Comparison of ENCODE assay signal across 24 cellular contexts in the genomic region with DNA sequence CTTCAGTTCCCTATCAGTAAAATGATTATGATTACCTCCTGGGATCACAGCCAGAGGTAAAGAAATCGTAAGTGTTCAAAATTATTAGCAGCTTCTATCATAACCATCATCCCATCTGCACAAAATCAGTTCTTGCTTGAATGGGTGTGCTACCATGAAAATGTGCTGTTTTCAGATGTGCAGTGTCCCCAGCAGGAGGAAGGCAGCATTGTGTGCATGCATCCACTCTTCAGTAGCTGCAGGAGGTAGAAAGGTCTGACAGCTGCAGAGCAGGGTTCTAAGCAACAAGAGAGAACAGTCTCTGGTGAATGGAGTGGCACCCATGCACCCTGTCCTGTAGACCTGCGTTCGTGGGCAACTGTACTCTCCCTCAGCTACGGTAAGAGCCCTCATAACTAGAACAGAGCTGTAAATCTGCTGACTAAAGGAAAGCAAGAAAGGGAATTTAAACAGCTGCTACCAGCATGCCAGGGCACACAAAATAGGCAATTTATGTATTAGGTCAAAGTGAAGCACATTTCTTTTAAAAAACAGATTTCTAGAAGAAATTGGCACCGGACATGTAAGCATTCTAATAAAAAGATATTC. TPM values are rescaled to one million over a fixed set of nuclear protein-coding genes. Genes with fewer than 3 reads are reported as not detected.
"Had no signal": no experiment of that assay in that cellular context is flagged by ENCODE, and none has a peak within 500 bp of the region (broad histone marks: within the 10 kb centered on the region; RNA-seq: fewer than 3 reads in every experiment).

No MANE protein-coding gene starts in this region.

- H3K4me3 ChIP-seq: right atrium auricular region, skin epidermis, suprapubic skin had no signal

- H3K9me3 ChIP-seq: right atrium auricular region, suprapubic skin had no signal

- H3K27me3 ChIP-seq: brain microvascular endothelial cell, right atrium auricular region, suprapubic skin had no signal

- DNase-seq: activated CD4-positive, alpha-beta T cell treated with anti-CD3 and anti-CD28 coated beads, Interleukin-2, amount 50 U/mL, for 1 hour; activated CD8-positive, alpha-beta memory T cell treated with anti-CD3 and anti-CD28 coated beads for 24 hours; activated naive CD8-positive, alpha-beta T cell treated with anti-CD3 and anti-CD28 coated beads for 36 hours; amygdala; brain microvascular endothelial cell; cortex of kidney; effector CD4-positive, alpha-beta T cell; foreskin melanocyte; mesenchymal stem cell; naive thymus-derived CD8-positive, alpha-beta T cell; nucleus accumbens; stimulated activated CD4-positive, alpha-beta T cell treated with anti-CD3 and anti-CD28 coated beads, Interleukin-15, amount 100 ng/mL, for 24 hours; stimulated activated CD4-positive, alpha-beta T cell treated with anti-CD3 and anti-CD28 coated beads, Interleukin-4, amount 100 ng/mL, for 24 hours; stimulated activated CD8-positive, alpha-beta memory T cell treated with anti-CD3 and anti-CD28 coated beads, Interleukin-4, amount 100 ng/mL, for 48 hours; stimulated activated naive CD8-positive, alpha-beta T cell treated with anti-CD3 and anti-CD28 coated beads, Interleukin-15, Interleukin-2, amounts not matched to agents 100 U/mL and 50 U/mL, for 24 hours; T-helper 9 cell had no signal

- H3K4me1 ChIP-seq: right atrium auricular region, suprapubic skin had no signal

- ATAC-seq: activated CD4-positive, CD25-positive, alpha-beta regulatory T cell treated with anti-CD3 and anti-CD28 coated beads, Interleukin-2, amount 50 U/mL, for 24 hours; naive thymus-derived CD8-positive, alpha-beta T cell; stimulated activated naive CD8-positive, alpha-beta T cell treated with anti-CD3 and anti-CD28 coated beads, Interleukin-15, Interleukin-2, amounts not matched to agents 100 U/mL and 50 U/mL, for 24 hours had no signal

- H3K36me3 ChIP-seq: brain microvascular endothelial cell, right atrium auricular region, suprapubic skin had no signal

- H3K27ac ChIP-seq: brain microvascular endothelial cell, right atrium auricular region, skin epidermis, suprapubic skin had no signal

RNA-seq across cellular contexts. Expression of a gene that starts 21.2 kb away (rescaled TPM):
- total RNA-seq: activated naive CD8-positive, alpha-beta T cell treated with anti-CD3 and anti-CD28 coated beads for 36 hours; activated T-helper 1 cell treated with anti-CD3 and anti-CD28 coated beads, Interleukin-12 subunit alpha, Interleukin-12 subunit beta, Interleukin-2, Interleukin-4 antibody, amounts not matched to agents 30 ng/mL and 10 ng/mL and 1 ng/mL, durations not matched to agents 14 hours and 24 hours and 36 hours; fibroblast of lung; liver; naive thymus-derived CD8-positive, alpha-beta T cell; posterior vena cava; right atrium auricular region had no signal
- polyA plus RNA-seq: fibroblast of lung; liver; naive thymus-derived CD8-positive, alpha-beta T cell had no signal
